In the genomic region with DNA sequence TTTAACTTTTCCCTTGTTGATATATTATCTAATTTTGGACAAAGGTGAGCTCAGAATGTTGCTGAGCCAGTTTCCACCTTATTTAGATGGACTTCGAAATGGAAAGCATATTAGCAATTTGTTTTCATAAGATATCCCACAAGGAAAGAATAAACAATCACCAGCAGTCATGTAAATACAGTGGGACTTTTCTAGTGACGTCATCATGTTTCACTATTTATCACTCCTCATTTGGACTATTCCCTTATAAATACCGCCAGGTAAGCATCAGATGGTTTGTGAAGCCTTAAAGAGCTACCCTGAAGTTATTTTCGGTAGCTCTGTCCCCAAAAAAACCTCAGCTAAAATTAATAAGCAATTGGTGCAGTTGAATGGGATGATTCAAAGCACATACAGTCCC, we compare ENCODE assay signal across 19 cellular contexts.
DNase-seq lines count a peak whose midpoint lies in the region; ATAC-seq, FAIRE-seq and TF ChIP-seq lines count a peak whose summit lies in the region.
"Had no signal": no experiment of that assay in that cellular context is flagged by ENCODE, and none has a peak within 500 bp of the region (broad histone marks: within the 10 kb centered on the region; RNA-seq: fewer than 3 reads in every experiment).

No MANE protein-coding gene starts in this region.

- TF ChIP-seq EP300 in K562 (IDR thresholded peaks at IDR 0.05; ENCODE audit: low read length): no peak
- TF ChIP-seq EP300 in HepG2 (IDR thresholded peaks at IDR 0.05; ENCODE audit: low read depth in 2 of 2, low read length in 2 of 2): no peak
- no peak for TF ChIP-seq EP300 in HepG2 (CRISPR knock-in tag; IDR thresholded peaks at IDR 0.05; ENCODE audit: borderline replicate concordance)

- H3K4me1 Mint-ChIP-seq in GM23338: peaks cover 68% of the 10 kb centered on the region
- H3K4me1 Mint-ChIP-seq: CD4-positive, alpha-beta memory T cell had no signal

- FAIRE-seq in K562 (lab: Jason Lieb, UNC) (no peak), HepG2 (lab: Jason Lieb, UNC) (no peak)
- FAIRE-seq: GM12892, GM19239 had no signal

- intact Hi-C loops in PC-3 (cut with micrococcal nuclease): no loop called here
- intact Hi-C loops in K562 (cut with micrococcal nuclease): no loop called here
- intact Hi-C loops in HepG2 (cut with micrococcal nuclease; ENCODE audit: unreplicated experiment): no loop called here
- intact Hi-C loops in PC-9 (cut with micrococcal nuclease; ENCODE audit: unreplicated experiment): no loop called here

- H4K20me1 ChIP-seq in GM23338 (replicated peaks; ENCODE audit: insufficient read depth): no peaks in the 10 kb centered on the region
- no peaks in the 10 kb centered on the region for H4K20me1 ChIP-seq in PC-3 (ENCODE audit: low read length)
- no peaks in the 10 kb centered on the region for H4K20me1 ChIP-seq in K562 (replicated peaks; ENCODE audit: control insufficient read depth, insufficient read depth, low read length)
- no peaks in the 10 kb centered on the region for H4K20me1 ChIP-seq in HepG2 (ENCODE audit: insufficient read depth, low read length)
- H4K20me1 ChIP-seq in PC-9 (ENCODE audit: insufficient read depth): no peaks in the 10 kb centered on the region; the same call in 1 of the 2 replicates

- WGBS in K562 (ENCODE audit: insufficient coverage, low coverage, missing lambda C conversion rate): 1% methylated on average over 4 of the region's 4 CpGs
- WGBS in HepG2 (ENCODE audit: low lambda C conversion rate): 3% methylated on average over 4 of the region's 4 CpGs

- H3K27ac Mint-ChIP-seq in GM23338: peak overlapping the region; percentile 76; the same call in 1 of the 2 replicates
- H3K27ac Mint-ChIP-seq: CD4-positive, alpha-beta memory T cell had no signal

- POLR2A ChIA-PET in PC-3 (lab: Charles Lee; ENCODE audit: unreplicated experiment): interaction anchor here (0.6 kb wide), 1 partner anchor 13 kb away, joined by 6 read pairs; no protein-coding TSS in a partner anchor
- POLR2A ChIA-PET in K562 (lab: Yijun Ruan, JAX): no interaction called here
- POLR2A ChIA-PET in HepG2 (lab: Yijun Ruan, JAX): no interaction called here
- POLR2A ChIA-PET in PC-9 (lab: Charles Lee; ENCODE audit: unreplicated experiment): no interaction called here

- no peaks in the 10 kb centered on the region for H3K79me2 ChIP-seq in GM23338 (replicated peaks; ENCODE audit: insufficient read depth)
- no peaks in the 10 kb centered on the region for H3K79me2 ChIP-seq in PC-3 (ENCODE audit: low read length)
- no peaks in the 10 kb centered on the region for H3K79me2 ChIP-seq in K562 (ENCODE audit: control insufficient read depth, insufficient read depth, low read length)
- H3K79me2 ChIP-seq in HepG2 (ENCODE audit: insufficient read depth, low read length): no peaks in the 10 kb centered on the region
- no peaks in the 10 kb centered on the region for H3K79me2 ChIP-seq in PC-9 (ENCODE audit: low read depth)

- no peak overlapping the region for H3K4me3 Mint-ChIP-seq in GM23338
- H3K4me3 Mint-ChIP-seq: CD4-positive, alpha-beta memory T cell had no signal

- TF ChIP-seq POLR2A in K562 (conservative IDR thresholded peaks at IDR 0.05) (no peak), HepG2 (IDR thresholded peaks at IDR 0.05; ENCODE audit: insufficient read depth in 1 of 2, low read depth in 2 of 2, low read length in 2 of 2) (no peak)

- no peaks in the 10 kb centered on the region for H3K9me2 ChIP-seq in GM23338 (ENCODE audit: insufficient read depth)
- no peaks in the 10 kb centered on the region for H3K9me2 ChIP-seq in PC-3 (replicated peaks; ENCODE audit: low read length)
- H3K9me2 ChIP-seq in PC-9 (ENCODE audit: insufficient read depth): no peaks in the 10 kb centered on the region

- H2AFZ ChIP-seq in GM23338 (no peak overlapping the region), PC-3 (ENCODE audit: low read length) (no peak overlapping the region), K562 (ENCODE audit: low read depth, low read length) (no peak overlapping the region), HepG2 (ENCODE audit: low read length) (no peak overlapping the region), PC-9 (no peak overlapping the region)

- H3K36me3 Mint-ChIP-seq in GM23338 (ENCODE audit: low read depth): peaks cover 29% of the 10 kb centered on the region; the same call in 2 of the 3 replicates
- H3K36me3 Mint-ChIP-seq: CD4-positive, alpha-beta memory T cell had no signal

- CTCF ChIA-PET in PC-3 (lab: Charles Lee) (interaction anchor here (0.5 kb wide), 1 partner anchor 39 kb away, joined by 3 read pairs; no protein-coding TSS in a partner anchor), K562 (lab: Yijun Ruan, JAX; ENCODE audit: low intra/inter-chr PET ratio) (no interaction called here), HepG2 (lab: Yijun Ruan, JAX; ENCODE audit: low intra/inter-chr PET ratio, low total read pairs) (no interaction called here), PC-9 (lab: Charles Lee) (no interaction called here)

- H3K9me1 ChIP-seq in K562 (ENCODE audit: control insufficient read depth, insufficient read depth, low read length): no peaks in the 10 kb centered on the region

- no peak overlapping the region for H3K27ac ChIP-seq in GM23338 (ENCODE audit: low read depth)
- H3K27ac ChIP-seq in PC-3 (ENCODE audit: low read length): no peak overlapping the region
- H3K27ac ChIP-seq in K562 (ENCODE audit: extremely low read depth, low read depth, low read length): no peak overlapping the region
- H3K27ac ChIP-seq in HepG2 (ENCODE audit: extremely low read length, insufficient read depth, low read length): no peak overlapping the region
- H3K27ac ChIP-seq in PC-9: no peak overlapping the region

- H3K4me3 ChIP-seq in GM23338 (no peak overlapping the region), PC-3 (ENCODE audit: low read length) (no peak overlapping the region), K562 (no peak overlapping the region), HepG2 (replicated peaks in 1 of 3; ENCODE audit: insufficient read depth in 1 of 3, low read depth in 2 of 3, low read length in 3 of 3) (no peak overlapping the region), PC-9 (no peak overlapping the region)

- H3K4me2 ChIP-seq in GM23338: 0 out of 2 replicates have a peak overlapping the region, but pooled peaks have one; percentile 6
- 0 out of 2 replicates have a peak overlapping the region, but pooled peaks have one; percentile 6 for H3K4me2 ChIP-seq in PC-3 (ENCODE audit: low read length)
- no peak overlapping the region for H3K4me2 ChIP-seq in K562 (ENCODE audit: insufficient read depth, low read length)
- no peak overlapping the region for H3K4me2 ChIP-seq in HepG2 (ENCODE audit: low read depth, low read length)
- no peak overlapping the region for H3K4me2 ChIP-seq in PC-9

- H3F3A ChIP-seq in GM23338 (replicated peaks; ENCODE audit: low read depth): no peaks in the 10 kb centered on the region
- H3F3A ChIP-seq in PC-3 (ENCODE audit: low read length, unreplicated experiment): no peaks in the 10 kb centered on the region
- H3F3A ChIP-seq in PC-9 (ENCODE audit: insufficient read depth, low read depth): no peaks in the 10 kb centered on the region

- TF ChIP-seq CTCF in GM23338 (conservative IDR thresholded peaks at IDR 0.05; ENCODE audit: low read depth in 2 of 2) (no peak), PC-3 (conservative IDR thresholded peaks at IDR 0.05; ENCODE audit: low read depth, low read length) (no peak), K562 (IDR thresholded peaks at IDR 0.05 in 2 of 3, conservative IDR thresholded peaks at IDR 0.05 in 1 of 3; ENCODE audit: insufficient read depth in 2 of 3, low read depth in 1 of 3, low read length in 3 of 3) (no peak), HepG2 (CRISPR knock-in tag; IDR thresholded peaks at IDR 0.05) (no peak), PC-9 (conservative IDR thresholded peaks at IDR 0.05) (no peak)

- in situ Hi-C loops in K562 (cut with MboI): no loop called here
- in situ Hi-C loops in HepG2 (cut with HindIII; ENCODE audit: extremely low pct_ligation_motif_present, low pct_unique_long_range_greater_than_20kb): no loop called here

- no peak for DNase-seq in GM23338 (ENCODE audit: low spot score)
- DNase-seq in PC-3: peak; percentile 43
- DNase-seq in K562 (ENCODE audit: extremely low read depth in 1 of 4, low spot score in 3 of 4): no peak
- DNase-seq in HepG2 (ENCODE audit: low spot score): no peak
- DNase-seq in PC-9: no peak
- DNase-seq in kidney tubule cell (ENCODE audit: low spot score): no peak
- DNase-seq in activated naive CD4-positive, alpha-beta T cell treated with Interleukin-2 at 50 U/mL for 16 hours: no peak
- DNase-seq in islet precursor cell: no peak
- DNase-seq: C1 segment of cervical spinal cord; CD4-positive, alpha-beta memory T cell; COR-L47; DMS153; DMS79 treated with DMSO at 0.1 percent for 48 hours; GF-D8; GOT3; H7; HCEC 1CT had no signal

- H3K9me3 Mint-ChIP-seq in GM23338: peaks cover 19% of the 10 kb centered on the region

- TF ChIP-seq RAD21 in K562 (CRISPR knock-in tag; conservative IDR thresholded peaks at IDR 0.05 in 1 of 2, IDR thresholded peaks at IDR 0.05 in 1 of 2) (no peak), HepG2 (CRISPR knock-in tag; IDR thresholded peaks at IDR 0.05) (no peak)

- no peaks in the 10 kb centered on the region for H3K27me3 Mint-ChIP-seq in GM23338 (ENCODE audit: insufficient read depth, low read depth, poor library complexity)
- H3K27me3 Mint-ChIP-seq: CD4-positive, alpha-beta memory T cell had no signal

- peaks cover 24% of the 10 kb centered on the region for H3K4me1 ChIP-seq in GM23338 (ENCODE audit: insufficient read depth)
- H3K4me1 ChIP-seq in PC-3 (ENCODE audit: insufficient read depth, low read length): peaks cover 12% of the 10 kb centered on the region
- no peaks in the 10 kb centered on the region for H3K4me1 ChIP-seq in K562 (replicated peaks in 1 of 2; ENCODE audit: control insufficient read depth in 2 of 2, insufficient read depth in 2 of 2, low read length in 2 of 2)
- no peaks in the 10 kb centered on the region for H3K4me1 ChIP-seq in HepG2 (ENCODE audit: insufficient read depth, low read length)
- H3K4me1 ChIP-seq in PC-9 (replicated peaks; ENCODE audit: insufficient read depth): no peaks in the 10 kb centered on the region

- H3K36me3 ChIP-seq in GM23338 (ENCODE audit: insufficient read depth) (no peaks in the 10 kb centered on the region), PC-3 (ENCODE audit: low read depth, low read length) (no peaks in the 10 kb centered on the region), K562 (ENCODE audit: control insufficient read depth, insufficient read depth, low read length) (no peaks in the 10 kb centered on the region), HepG2 (replicated peaks in 1 of 2; ENCODE audit: control insufficient read depth in 1 of 2, insufficient read depth in 2 of 2, low read length in 2 of 2) (no peaks in the 10 kb centered on the region), PC-9 (ENCODE audit: low read depth) (no peaks in the 10 kb centered on the region)

- H3K27me3 ChIP-seq in GM23338 (ENCODE audit: insufficient read depth): no peaks in the 10 kb centered on the region
- no peaks in the 10 kb centered on the region for H3K27me3 ChIP-seq in PC-3 (ENCODE audit: low read length)
- no peaks in the 10 kb centered on the region for H3K27me3 ChIP-seq in K562 (ENCODE audit: control insufficient read depth in 2 of 2, insufficient read depth in 2 of 2, low read length in 2 of 2)
- no peaks in the 10 kb centered on the region; a peak in 1 of 5 replicates for H3K27me3 ChIP-seq in HepG2 (ENCODE audit: control insufficient read depth in 1 of 2, insufficient read depth in 2 of 2, low read length in 2 of 2)
- H3K27me3 ChIP-seq in PC-9 (ENCODE audit: insufficient read depth, low read depth): no peaks in the 10 kb centered on the region

- no peak overlapping the region for H3K9ac ChIP-seq in PC-3 (ENCODE audit: low read length)
- no peak overlapping the region for H3K9ac ChIP-seq in K562 (ENCODE audit: insufficient read depth in 1 of 2, low read depth in 2 of 2, low read length in 2 of 2)
- H3K9ac ChIP-seq in HepG2 (ENCODE audit: insufficient read depth, low read depth, low read length): no peak overlapping the region

- BruUV-seq in PC-3 (replicated peaks; lab: Mats Ljungman, UMichigan) (no TSS peak), K562 (replicated peaks; lab: Mats Ljungman, UMichigan) (no TSS peak), HepG2 (replicated peaks; lab: Mats Ljungman, UMichigan) (no TSS peak), PC-9 (replicated peaks; lab: Mats Ljungman, UMichigan) (no TSS peak)

- ATAC-seq in GM23338 (no peak), PC-3 (no peak), K562 (no peak), HepG2 (no peak)

- H3K9me3 ChIP-seq in PC-3 (ENCODE audit: low read length) (no peaks in the 10 kb centered on the region), K562 (replicated peaks; ENCODE audit: control insufficient read depth, insufficient read depth, low read depth, low read length) (no peaks in the 10 kb centered on the region), HepG2 (ENCODE audit: low read length) (no peaks in the 10 kb centered on the region), PC-9 (ENCODE audit: insufficient read depth, low read depth) (peaks cover 3% of the 10 kb centered on the region)

Comparison
In these comparisons a context has a peak if more than half of its experiments do, and no peak if none do; other contexts are left out.
1. H3K4me2 ChIP-seq: peak in GM23338 (single experiment) and PC-3 (single experiment); none in K562 (single experiment), HepG2 (single experiment) and PC-9 (single experiment).